Comparison of ENCODE assay signal across 12 cellular contexts in the genomic region with DNA sequence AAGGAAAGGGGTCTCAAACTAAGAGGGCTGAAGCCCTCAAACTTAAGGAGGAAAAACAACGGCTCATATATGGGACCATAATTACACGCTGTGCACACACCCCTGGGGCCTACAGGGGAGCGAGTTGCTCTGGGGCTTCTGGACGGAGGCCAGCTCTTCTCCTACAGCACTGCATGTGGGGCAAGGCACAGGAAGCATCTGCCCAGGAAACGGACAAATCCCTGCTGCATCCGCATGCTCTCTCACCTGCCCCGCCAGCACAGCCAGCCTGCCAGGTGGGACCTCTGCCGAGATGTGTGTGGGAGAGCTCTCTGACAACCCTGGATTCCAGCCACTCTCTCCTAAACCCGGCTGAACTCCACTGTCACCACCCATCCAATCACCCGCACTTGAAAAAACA. TPM values are rescaled to one million over a fixed set of nuclear protein-coding genes. Genes with fewer than 3 reads are reported as not detected.
DNase-seq lines count a peak whose midpoint lies in the region; ATAC-seq and TF ChIP-seq lines count a peak whose summit lies in the region.
"Had no signal": no experiment of that assay in that cellular context is flagged by ENCODE, and none has a peak within 500 bp of the region (broad histone marks: within the 10 kb centered on the region; RNA-seq: fewer than 3 reads in every experiment).

No MANE protein-coding gene starts in this region.

- H3K4me3 Mint-ChIP-seq in brain: no peak overlapping the region
- H3K4me3 Mint-ChIP-seq: dendritic cell treated with granulocyte-macrophage colony-stimulating factor and Interleukin-4, amounts not matched to agents 40 ng/mL and 50 ng/mL, for 4 days had no signal

- no peak for TF ChIP-seq CTCF in brain (conservative IDR thresholded peaks at IDR 0.05)
- no peak for TF ChIP-seq CTCF in mucosa of descending colon (IDR thresholded peaks at IDR 0.05)

- intact Hi-C loops in mucosa of descending colon (cut with DNase I, micrococcal nuclease): no loop called here

- H3K4me1 Mint-ChIP-seq in brain: peaks cover 65% of the 10 kb centered on the region

- H3K27ac Mint-ChIP-seq in brain: peak overlapping the region in 4 of 5 experiments; percentile 11 to 84 (median 62)
- H3K27ac Mint-ChIP-seq: dendritic cell treated with granulocyte-macrophage colony-stimulating factor and Interleukin-4, amounts not matched to agents 40 ng/mL and 50 ng/mL, for 4 days had no signal

- H3K4me3 ChIP-seq in mucosa of descending colon: no peak overlapping the region
- H3K4me3 ChIP-seq: lower lobe of right lung, thoracic aorta had no signal

- ATAC-seq in mucosa of descending colon: peak; percentile 61
- ATAC-seq in HG02938 (IDR thresholded peaks at IDR 0.05; ENCODE audit: unreplicated experiment): no peak
- ATAC-seq in GM21447 (IDR thresholded peaks at IDR 0.05; ENCODE audit: unreplicated experiment): no peak

- peaks cover 29% of the 10 kb centered on the region for H3K36me3 Mint-ChIP-seq in brain

- H3K4me1 ChIP-seq in mucosa of descending colon (ENCODE audit: low read depth): peaks cover 6% of the 10 kb centered on the region
- H3K4me1 ChIP-seq: lower lobe of right lung had no signal

- DNase-seq in EL: peak; percentile 43
- peak; percentile 85 to 94 for DNase-seq in NCI-H2081 (lab: John Stamatoyannopoulos, UW)
- DNase-seq in mucosa of descending colon: peak in 2 of 3 donors; percentile 63 to 74
- no peak for DNase-seq in HuH-7.5 (ENCODE audit: low spot score)
- no peak for DNase-seq in activated T-cell treated with anti-CD3 and anti-CD28 coated beads, Interleukin-2, amount 50 U/mL, for 1 hour
- DNase-seq: activated CD8-positive, alpha-beta memory T cell treated with anti-CD3 and anti-CD28 coated beads for 24 hours; lower lobe of right lung had no signal

- H3K36me3 ChIP-seq in mucosa of descending colon (ENCODE audit: low read depth): no peaks in the 10 kb centered on the region

- H3K27me3 Mint-ChIP-seq in brain: no peaks in the 10 kb centered on the region
- H3K27me3 Mint-ChIP-seq: dendritic cell treated with granulocyte-macrophage colony-stimulating factor and Interleukin-4, amounts not matched to agents 40 ng/mL and 50 ng/mL, for 4 days had no signal

- H3K9me3 ChIP-seq in mucosa of descending colon: no peaks in the 10 kb centered on the region
- H3K9me3 ChIP-seq: lower lobe of right lung, thoracic aorta had no signal

- H3K9me3 Mint-ChIP-seq in brain: no peaks in the 10 kb centered on the region
- H3K9me3 Mint-ChIP-seq: dendritic cell treated with granulocyte-macrophage colony-stimulating factor and Interleukin-4, amounts not matched to agents 40 ng/mL and 50 ng/mL, for 4 days had no signal

RNA-seq across cellular contexts. Expression of gene MRPL37, which starts 54.1 kb away (rescaled TPM):
- polyA plus RNA-seq in brain (ENCODE audit: insufficient read depth, low read depth, low replicate concordance): 130 TPM
- 10 to 100 TPM; 46.5 to 84.7 (median 58.8) TPM for total RNA-seq in mucosa of descending colon

RNA-seq across cellular contexts. Expression of gene CYB5RL, which starts 54.2 kb away (rescaled TPM):
- 6.1 TPM for polyA plus RNA-seq in brain (ENCODE audit: insufficient read depth, low read depth, low replicate concordance)
- total RNA-seq in mucosa of descending colon: 1 to 10 TPM; 6.9 to 9.1 (median 7.7) TPM

Comparison
In these comparisons a context has a peak if more than half of its experiments do, and no peak if none do; other contexts are left out.
1. DNase-seq: peak in EL (single experiment), NCI-H2081 (2 of 2) and mucosa of descending colon (2 of 3); none in HuH-7.5 (single experiment) and activated T-cell treated with anti-CD3 and anti-CD28 coated beads, Interleukin-2, amount 50 U/mL, for 1 hour (single experiment).